8 cellular contexts compared by ENCODE assay signal in genomic region chr19:29605653-29606419, GRCh38. TPM values are rescaled to one million over a fixed set of nuclear protein-coding genes. Genes with fewer than 3 reads are reported as not detected.
DNase-seq lines count a peak whose midpoint lies in the region; TF ChIP-seq lines count a peak whose summit lies in the region.

Gene POP4, plus strand, starts transcription at chr19:29606283. Its CDS starts 36 bp downstream, at chr19:29606319.

- peak within 1 kb of the TSS; percentile 100 for H3K9ac ChIP-seq in stomach smooth muscle (ENCODE audit: low read length in 2 of 2)

- H3K36me3 Mint-ChIP-seq in neural crest cell (ENCODE audit: low read depth), result no peaks in the 10 kb centered on the region

- H3K4me1 Mint-ChIP-seq in neural crest cell, result peaks cover 16% of the 10 kb centered on the region

- TF ChIP-seq CTCF in fibroblast of villous mesenchyme (IDR thresholded peaks at IDR 0.05; ENCODE audit: insufficient read depth, low read depth, low read length), result no peak
- no peak for TF ChIP-seq CTCF in neural crest cell (conservative IDR thresholded peaks at IDR 0.05)

- no peaks in the 10 kb centered on the region for H3K9me3 ChIP-seq in stomach smooth muscle (ENCODE audit: control insufficient read depth in 2 of 2, low read length in 2 of 2)

- peak within 1 kb of the TSS; percentile 97 for H3K27ac ChIP-seq in stomach smooth muscle (ENCODE audit: low read length)

- H3K27me3 Mint-ChIP-seq in neural crest cell (ENCODE audit: low read depth), result peaks cover 3% of the 10 kb centered on the region

- H3K27me3 ChIP-seq in H7 (ENCODE audit: control insufficient read depth, insufficient read depth, low read length) (no peaks in the 10 kb centered on the region), stomach smooth muscle (ENCODE audit: control insufficient read depth in 1 of 2, insufficient read depth in 2 of 2, low read length in 2 of 2) (no peaks in the 10 kb centered on the region)

- peak; percentile 98 for DNase-seq in ELF-1 (ENCODE audit: low read depth, low spot score)
- peak; percentile 98 for DNase-seq in H7
- DNase-seq in M059J (ENCODE audit: low read depth), result peak; percentile 94
- peak; percentile 41 for DNase-seq in SIG-M5 (lab: John Stamatoyannopoulos, UW)
- DNase-seq in activated gamma-delta T cell (lab: John Stamatoyannopoulos, UW), result peak; percentile 91
- DNase-seq in fibroblast of villous mesenchyme (ENCODE audit: low read depth), result peak; percentile 96
- DNase-seq in neural crest cell (ENCODE audit: low read depth, low spot score), result peak; percentile 92

- H3K4me1 ChIP-seq in stomach smooth muscle (ENCODE audit: control insufficient read depth, insufficient read depth, low read length), result peaks cover 17% of the 10 kb centered on the region

- peak within 1 kb of the TSS; percentile 100 for H3K27ac Mint-ChIP-seq in neural crest cell (ENCODE audit: unreplicated experiment)

- H3K4me3 ChIP-seq in H7 (ENCODE audit: insufficient read depth, low read depth, low read length), result peak within 1 kb of the TSS; percentile 96
- peak within 1 kb of the TSS; percentile 83 for H3K4me3 ChIP-seq in fibroblast of villous mesenchyme (ENCODE audit: low read depth, low read length)
- peak within 1 kb of the TSS; percentile 100 for H3K4me3 ChIP-seq in stomach smooth muscle (ENCODE audit: low read length in 2 of 2)

- H3K9me3 Mint-ChIP-seq in neural crest cell, result no peaks in the 10 kb centered on the region

- H3K36me3 ChIP-seq in H7 (replicated peaks; ENCODE audit: control insufficient read depth, insufficient read depth, low read length) (no peaks in the 10 kb centered on the region; the same call in 1 of the 2 replicates), stomach smooth muscle (ENCODE audit: control insufficient read depth in 2 of 2, insufficient read depth in 2 of 2, low read length in 2 of 2) (peaks cover 15 to 16% of the 10 kb centered on the region in 2 donors)

- peak within 1 kb of the TSS; percentile 100 for H3K4me3 Mint-ChIP-seq in neural crest cell

RNA-seq across cellular contexts. Expression of gene POP4, which starts in this region (rescaled TPM):
- 63.5 and 69.1 TPM in 2 replicates for total RNA-seq in H7 (2014; rRNA removed; shearing (Covaris generic))
- 133 and 146 TPM in 2 replicates for total RNA-seq in M059J (2014; rRNA removed; shearing (Covaris generic))
- total RNA-seq in fibroblast of villous mesenchyme (81.6 and 84.4 TPM in 2 replicates), neural crest cell (63.9 and 66.8 TPM in 2 replicates)

Comparison
In these comparisons a context has a peak if more than half of its experiments do, and no peak if none do; other contexts are left out.
1. Peak in every context shown above with its lines: DNase-seq, H3K4me3 ChIP-seq and H3K27ac ChIP-seq.
2. DNase-seq: peak in every context shown above with its lines; median percentile 98 in ELF-1; 98 in H7; 96 in fibroblast of villous mesenchyme; 94 in M059J; 92 in neural crest cell; 91 in activated gamma-delta T cell; 41 in SIG-M5.